In genomic region chr17:57085448-57086068, GRCh38 we compare ENCODE assay signal across 8 cellular contexts. TPM values are rescaled to one million over a fixed set of nuclear protein-coding genes. Genes with fewer than 3 reads are reported as not detected.
A peak's percentile ranks its signal among the peaks of the same experiment; 100 is the strongest.
DNase-seq lines count a peak whose midpoint lies in the region; ATAC-seq and TF ChIP-seq lines count a peak whose summit lies in the region.

No MANE protein-coding gene starts in this region.

- POLR2A ChIA-PET in T-cell (lab: Charles Lee): no interaction called here

- H3K4me1 ChIP-seq in iPS-15b (ENCODE audit: control insufficient read depth, insufficient read depth, low read length): peaks cover 19% of the 10 kb centered on the region
- H3K4me1 ChIP-seq in skeletal muscle satellite cell (ENCODE audit: control insufficient read depth, insufficient read depth, low read length): peaks cover 11% of the 10 kb centered on the region

- H3K4me3 Mint-ChIP-seq in T-cell: peak overlapping the region; percentile 87 to 89 (median 88)

- CTCF ChIA-PET in T-cell (lab: Charles Lee): interaction anchor here (0.6 kb wide), 3 partner anchors 15 to 726 kb away, joined by 4 to 8 read pairs (median 4); no protein-coding TSS in a partner anchor

- peak overlapping the region; percentile 89 for H3K4me2 ChIP-seq in skeletal muscle satellite cell (ENCODE audit: low read length)

- H3K4me1 Mint-ChIP-seq in T-cell: peaks cover 30 to 40% (median 38%) of the 10 kb centered on the region in 3 donors

- no peaks in the 10 kb centered on the region for H3K27me3 Mint-ChIP-seq in T-cell

- H3K9ac ChIP-seq in iPS-15b (ENCODE audit: low read depth, low read length): peak overlapping the region; percentile 57
- peak overlapping the region; percentile 79 for H3K9ac ChIP-seq in skeletal muscle satellite cell (ENCODE audit: low read depth, low read length)

- H3K36me3 Mint-ChIP-seq in T-cell: no peaks in the 10 kb centered on the region

- H3K27me3 ChIP-seq in iPS-15b (ENCODE audit: control insufficient read depth, insufficient read depth, low read length) (no peaks in the 10 kb centered on the region), skeletal muscle satellite cell (ENCODE audit: control insufficient read depth, insufficient read depth, low read length) (no peaks in the 10 kb centered on the region)

- in situ Hi-C loops in astrocyte of the spinal cord (cut with HindIII; ENCODE audit: low sequenced_read_pairs): no loop called here

- H3K4me3 ChIP-seq in Jurkat, Clone E6-1 (ENCODE audit: low read length): peak overlapping the region; percentile 83
- H3K4me3 ChIP-seq in astrocyte of the spinal cord (ENCODE audit: low read depth, low read length) (peak overlapping the region; percentile 96), iPS-15b (ENCODE audit: low read depth, low read length) (peak overlapping the region; percentile 70), skeletal muscle satellite cell (ENCODE audit: low read length) (peak overlapping the region; percentile 94)

- H3K36me3 ChIP-seq in iPS-15b (ENCODE audit: control insufficient read depth, insufficient read depth, low read length) (no peaks in the 10 kb centered on the region), skeletal muscle satellite cell (ENCODE audit: insufficient read depth, low read length) (no peaks in the 10 kb centered on the region)

- H3K9me3 ChIP-seq in iPS-15b (ENCODE audit: control insufficient read depth, insufficient read depth, low read length) (no peaks in the 10 kb centered on the region), skeletal muscle satellite cell (replicated peaks; ENCODE audit: low read length) (no peaks in the 10 kb centered on the region)

- H3K27ac Mint-ChIP-seq in T-cell: peak overlapping the region; percentile 17 to 55

- TF ChIP-seq CTCF in astrocyte of the spinal cord (IDR thresholded peaks at IDR 0.05; ENCODE audit: low read depth, low read length): peak; percentile 36

- no peaks in the 10 kb centered on the region for H3K9me3 Mint-ChIP-seq in T-cell

- DNase-seq in GF-D8 (lab: John Stamatoyannopoulos, UW): peak; percentile 13
- peak; percentile 28 for DNase-seq in Jurkat, Clone E6-1 (ENCODE audit: low read depth, low spot score)
- DNase-seq in T-cell: peak in 33 of 34 experiments; percentile 25 to 64 (median 45)
- DNase-seq in astrocyte of the spinal cord (ENCODE audit: low read depth, low spot score): peak; percentile 37
- DNase-seq in GM19240 (ENCODE audit: insufficient read length, low spot score): no peak

- peak; percentile 35 for ATAC-seq in GM21619 (IDR thresholded peaks at IDR 0.05; ENCODE audit: unreplicated experiment)
- peak; percentile 54 to 57 (median 56) for ATAC-seq in T-cell (replicated peaks in 1 of 4)

RNA-seq across cellular contexts. Expression of gene AKAP1, which starts 0.5 kb away (rescaled TPM):
- 31.0 TPM for polyA plus RNA-seq in Jurkat, Clone E6-1 (2012; ENCODE audit: insufficient read depth, insufficient read length)
- 10 to 100 TPM; 28.9 to 42.5 (median 35.6) TPM for total RNA-seq in T-cell
- 15.2 and 15.5 TPM in 2 replicates for total RNA-seq in skeletal muscle satellite cell (2012; rRNA removed)
